In genomic region chr6:33904050-33904827, GRCh38 we compare ENCODE assay signal across 9 cellular contexts.
DNase-seq lines count a peak whose midpoint lies in the region; ATAC-seq and TF ChIP-seq lines count a peak whose summit lies in the region.
"Had no signal": no experiment of that assay in that cellular context is flagged by ENCODE, and none has a peak within 500 bp of the region (broad histone marks: within the 10 kb centered on the region; RNA-seq: fewer than 3 reads in every experiment).

No MANE protein-coding gene starts in this region.

- ATAC-seq in heart right ventricle = peak in 5 of 8 donors; percentile 21 to 42 (median 24)
- no peak for ATAC-seq in gastrocnemius medialis

- peaks cover 2% of the 10 kb centered on the region for H3K36me3 Mint-ChIP-seq in activated T-helper 1 cell treated with anti-CD3 and anti-CD28 coated beads, Interleukin-12 subunit alpha, Interleukin-12 subunit beta, Interleukin-2, Interleukin-4 antibody, amounts not matched to agents 30 ng/mL and 10 ng/mL and 1 ng/mL, durations not matched to agents 14 hours and 24 hours and 36 hours (ENCODE audit: low read depth)

- WGBS in heart right ventricle, 2 donors = 51 to 61% methylated on average over 14 of the region's 14 CpGs

- H4K20me1 ChIP-seq in neural cell (ENCODE audit: insufficient read depth) = no peaks in the 10 kb centered on the region

- H3K4me3 ChIP-seq in heart right ventricle = peak overlapping the region in 1 of 10 donors; percentile 4
- no peak overlapping the region for H3K4me3 ChIP-seq in right atrium auricular region
- no peak overlapping the region for H3K4me3 ChIP-seq in NB4 (ENCODE audit: low read depth, low read length)
- no peak overlapping the region for H3K4me3 ChIP-seq in neural cell (ENCODE audit: low read length)
- H3K4me3 ChIP-seq in gastrocnemius medialis = no peak overlapping the region

- peak overlapping the region; percentile 25 for H3K9ac ChIP-seq in neural cell (ENCODE audit: low read length)

- no peak overlapping the region for H2AFZ ChIP-seq in neural cell (ENCODE audit: low read depth, low read length)

- H3K27me3 ChIP-seq in heart right ventricle = peaks cover 0 to 65% (median 30%) of the 10 kb centered on the region in 7 donors
- H3K27me3 ChIP-seq in right atrium auricular region = no peaks in the 10 kb centered on the region
- no peaks in the 10 kb centered on the region for H3K27me3 ChIP-seq in neural cell (ENCODE audit: insufficient read depth, low read depth, low read length)
- H3K27me3 ChIP-seq in gastrocnemius medialis = no peaks in the 10 kb centered on the region

- H3F3A ChIP-seq in neural cell (ENCODE audit: insufficient read depth, low read length, poor library complexity, severe bottlenecking) = no peaks in the 10 kb centered on the region

- peaks cover 0 to 25% (median 0%) of the 10 kb centered on the region in 9 donors for H3K4me1 ChIP-seq in heart right ventricle
- no peaks in the 10 kb centered on the region for H3K4me1 ChIP-seq in right atrium auricular region
- H3K4me1 ChIP-seq in gastrocnemius medialis = no peaks in the 10 kb centered on the region

- TF ChIP-seq RAD21 in neural cell (conservative IDR thresholded peaks at IDR 0.05) = no peak

- H3K9me3 ChIP-seq in heart right ventricle = no peaks in the 10 kb centered on the region
- no peaks in the 10 kb centered on the region for H3K9me3 ChIP-seq in right atrium auricular region
- H3K9me3 ChIP-seq in neural cell (ENCODE audit: low read length) = no peaks in the 10 kb centered on the region
- H3K9me3 ChIP-seq in gastrocnemius medialis = no peaks in the 10 kb centered on the region

- H3K27me3 Mint-ChIP-seq in activated T-helper 1 cell treated with anti-CD3 and anti-CD28 coated beads, Interleukin-12 subunit alpha, Interleukin-12 subunit beta, Interleukin-2, Interleukin-4 antibody, amounts not matched to agents 30 ng/mL and 10 ng/mL and 1 ng/mL, durations not matched to agents 14 hours and 24 hours and 36 hours (ENCODE audit: insufficient read depth) = peaks cover 2% of the 10 kb centered on the region

- TF ChIP-seq CTCF in heart right ventricle (IDR thresholded peaks at IDR 0.05) (no peak), right atrium auricular region (IDR thresholded peaks at IDR 0.05) (no peak), NB4 (IDR thresholded peaks at IDR 0.05; ENCODE audit: low read depth, low read length) (no peak), neural cell (IDR thresholded peaks at IDR 0.05; ENCODE audit: poor library complexity, severe bottlenecking) (no peak), gastrocnemius medialis (IDR thresholded peaks at IDR 0.05 in 4 of 5, conservative IDR thresholded peaks at IDR 0.05 in 1 of 5) (no peak)

- H3K27ac ChIP-seq in heart right ventricle (peak overlapping the region in 1 of 10 donors; percentile 69), right atrium auricular region (no peak overlapping the region), neural cell (ENCODE audit: low read length) (peak overlapping the region; percentile 38), gastrocnemius medialis (no peak overlapping the region)
- H3K27ac ChIP-seq: VCaP had no signal

- TF ChIP-seq EP300 in neural cell (conservative IDR thresholded peaks at IDR 0.05; ENCODE audit: poor library complexity, severe bottlenecking) = no peak

- peaks cover 80% of the 10 kb centered on the region for H3K4me1 Mint-ChIP-seq in activated T-helper 1 cell treated with anti-CD3 and anti-CD28 coated beads, Interleukin-12 subunit alpha, Interleukin-12 subunit beta, Interleukin-2, Interleukin-4 antibody, amounts not matched to agents 30 ng/mL and 10 ng/mL and 1 ng/mL, durations not matched to agents 14 hours and 24 hours and 36 hours (ENCODE audit: low read depth)

- H3K9me3 Mint-ChIP-seq in activated T-helper 1 cell treated with anti-CD3 and anti-CD28 coated beads, Interleukin-12 subunit alpha, Interleukin-12 subunit beta, Interleukin-2, Interleukin-4 antibody, amounts not matched to agents 30 ng/mL and 10 ng/mL and 1 ng/mL, durations not matched to agents 14 hours and 24 hours and 36 hours = no peaks in the 10 kb centered on the region

- in situ Hi-C loops in gastrocnemius medialis (cut with MboI; ENCODE audit: low sequenced_read_pairs in 4 of 4) = no loop called here

- DNase-seq in heart right ventricle = peak in 1 of 2 donors; percentile 23
- no peak for DNase-seq in right atrium auricular region (ENCODE audit: low spot score)
- peak; percentile 38 for DNase-seq in NB4 (ENCODE audit: low read depth)
- peak; percentile 89 for DNase-seq in activated T-helper 1 cell treated with anti-CD3 and anti-CD28 coated beads, Interleukin-12 subunit alpha, Interleukin-12 subunit beta, Interleukin-2, Interleukin-4 antibody, amounts not matched to agents 30 ng/mL and 10 ng/mL and 1 ng/mL, durations not matched to agents 14 hours and 24 hours and 36 hours (ENCODE audit: low spot score)
- DNase-seq in cerebellum (ENCODE audit: low spot score) = no peak
- no peak for DNase-seq in posterior vena cava (ENCODE audit: low spot score)
- no peak for DNase-seq in gastrocnemius medialis

- TF ChIP-seq POLR2A in NB4 (IDR thresholded peaks at IDR 0.05; ENCODE audit: extremely low read depth, insufficient read length) = no peak
- TF ChIP-seq POLR2A in gastrocnemius medialis (IDR thresholded peaks at IDR 0.05) = no peak

- H3K4me2 ChIP-seq in neural cell (ENCODE audit: low read length) = no peak overlapping the region

- no peaks in the 10 kb centered on the region for H3K9me2 ChIP-seq in neural cell (ENCODE audit: insufficient read depth, low read length)

- no peaks in the 10 kb centered on the region for H3K79me2 ChIP-seq in neural cell (replicated peaks; ENCODE audit: insufficient read depth, low read length)

- peak overlapping the region; percentile 89 for H3K27ac Mint-ChIP-seq in activated T-helper 1 cell treated with anti-CD3 and anti-CD28 coated beads, Interleukin-12 subunit alpha, Interleukin-12 subunit beta, Interleukin-2, Interleukin-4 antibody, amounts not matched to agents 30 ng/mL and 10 ng/mL and 1 ng/mL, durations not matched to agents 14 hours and 24 hours and 36 hours

- intact Hi-C loops in heart right ventricle (cut with DNase I) = no loop called here
- intact Hi-C loops in activated T-helper 1 cell treated with anti-CD3 and anti-CD28 coated beads, Interleukin-12 subunit alpha, Interleukin-12 subunit beta, Interleukin-2, Interleukin-4 antibody, amounts not matched to agents 30 ng/mL and 10 ng/mL and 1 ng/mL, durations not matched to agents 14 hours and 24 hours and 36 hours (cut with micrococcal nuclease) = loop anchor here (1.0 to 2.0 kb wide), 4 partner anchors 8 to 115 kb away; partner anchors contain the start of gene LEMD2
- intact Hi-C loops in posterior vena cava (cut with DNase I) = no loop called here
- intact Hi-C loops in gastrocnemius medialis (cut with DNase I; ENCODE audit: low total_unique reads) = no loop called here

- no peaks in the 10 kb centered on the region for H3K36me3 ChIP-seq in heart right ventricle
- H3K36me3 ChIP-seq in right atrium auricular region = no peaks in the 10 kb centered on the region
- no peaks in the 10 kb centered on the region for H3K36me3 ChIP-seq in neural cell (ENCODE audit: insufficient read depth, low read length)
- H3K36me3 ChIP-seq in gastrocnemius medialis = no peaks in the 10 kb centered on the region

- peak overlapping the region; percentile 73 for H3K4me3 Mint-ChIP-seq in activated T-helper 1 cell treated with anti-CD3 and anti-CD28 coated beads, Interleukin-12 subunit alpha, Interleukin-12 subunit beta, Interleukin-2, Interleukin-4 antibody, amounts not matched to agents 30 ng/mL and 10 ng/mL and 1 ng/mL, durations not matched to agents 14 hours and 24 hours and 36 hours

TF ChIP-seq in neural cell, 6 proteins besides CTCF, POLR2A, EP300 and RAD21:
- TF ChIP-seq MXI1 (conservative IDR thresholded peaks at IDR 0.05; ENCODE audit: poor library complexity, severe bottlenecking) (no peak), SMC3 (conservative IDR thresholded peaks at IDR 0.05; ENCODE audit: poor library complexity) (no peak), POLR2AphosphoS5 (IDR thresholded peaks at IDR 0.05) (no peak), REST (IDR thresholded peaks at IDR 0.05; ENCODE audit: borderline replicate concordance) (no peak), TAF1 (IDR thresholded peaks at IDR 0.05; ENCODE audit: low read depth) (no peak), EZH2 (IDR thresholded peaks at IDR 0.05; ENCODE audit: borderline replicate concordance, insufficient read depth, low read length, poor library complexity, severe bottlenecking) (no peak)

Comparison
In these comparisons a context has a peak if more than half of its experiments do, and no peak if none do; other contexts are left out.
1. ATAC-seq: peak in heart right ventricle (5 of 8); none in gastrocnemius medialis (0 of 2).
2. DNase-seq: peak in NB4 (single experiment) and activated T-helper 1 cell treated with anti-CD3 and anti-CD28 coated beads, Interleukin-12 subunit alpha, Interleukin-12 subunit beta, Interleukin-2, Interleukin-4 antibody, amounts not matched to agents 30 ng/mL and 10 ng/mL and 1 ng/mL, durations not matched to agents 14 hours and 24 hours and 36 hours (single experiment); none in right atrium auricular region (single experiment), cerebellum (single experiment), posterior vena cava (single experiment) and gastrocnemius medialis (0 of 2).